31 cellular contexts compared by ENCODE assay signal in genomic region chr1:85041793-85042192, GRCh38. TPM values are rescaled to one million over a fixed set of nuclear protein-coding genes. Genes with fewer than 3 reads are reported as not detected.
"Had no signal": no experiment of that assay in that cellular context is flagged by ENCODE, and none has a peak within 500 bp of the region (broad histone marks: within the 10 kb centered on the region; RNA-seq: fewer than 3 reads in every experiment).

No MANE protein-coding gene starts in this region.

- H3K9me3 Mint-ChIP-seq: dendritic cell treated with granulocyte-macrophage colony-stimulating factor and Interleukin-4, amounts not matched to agents 40 ng/mL and 50 ng/mL, for 4 days; effector memory CD8-positive, alpha-beta T cell; endodermal cell had no signal

- H3K9me3 ChIP-seq: colonic mucosa, esophagus muscularis mucosa, esophagus squamous epithelium, gastrocnemius medialis, gastroesophageal sphincter, heart left ventricle, heart right ventricle had no signal

- DNase-seq: colonic mucosa; cortex of kidney; dermis blood vessel endothelial cell; dorsolateral prefrontal cortex; effector CD4-positive, alpha-beta T cell; effector CD8-positive, alpha-beta T cell; effector memory CD4-positive, alpha-beta T cell; effector memory CD8-positive, alpha-beta T cell; endodermal cell; erythroblast; esophagus squamous epithelium; foreskin fibroblast; foreskin keratinocyte; foreskin melanocyte; gastrocnemius medialis; glutamatergic neuron; head of caudate nucleus; heart left ventricle; heart right ventricle had no signal

- FAIRE-seq: endometrium, endothelial cell of umbilical vein, frontal cortex had no signal

- H3K27ac ChIP-seq: colonic mucosa, coronary artery, dorsolateral prefrontal cortex, epithelial cell of prostate, esophagus muscularis mucosa, esophagus squamous epithelium, foreskin keratinocyte, gastrocnemius medialis, gastroesophageal sphincter, heart left ventricle, heart right ventricle, hepatocyte had no signal

- H3K36me3 ChIP-seq: colonic mucosa, esophagus muscularis mucosa, esophagus squamous epithelium, gastrocnemius medialis, gastroesophageal sphincter, heart left ventricle, heart right ventricle had no signal

- H3K27ac Mint-ChIP-seq: dendritic cell treated with granulocyte-macrophage colony-stimulating factor and Interleukin-4, amounts not matched to agents 40 ng/mL and 50 ng/mL, for 4 days; effector memory CD8-positive, alpha-beta T cell; endodermal cell had no signal

- H3K4me2 ChIP-seq: hepatocyte had no signal

- H3K79me2 ChIP-seq: hepatocyte had no signal

- H3K4me3 ChIP-seq: colonic mucosa, coronary artery, dorsolateral prefrontal cortex, esophagus muscularis mucosa, esophagus squamous epithelium, gastrocnemius medialis, gastroesophageal sphincter, heart left ventricle, heart right ventricle, hepatocyte had no signal

- H3K27me3 ChIP-seq: colonic mucosa had no signal

- H2AFZ ChIP-seq: hepatocyte had no signal

- ATAC-seq: effector memory CD8-positive, alpha-beta T cell; esophagus mucosa; foreskin keratinocyte; gastrocnemius medialis; gastroesophageal sphincter; heart left ventricle; heart right ventricle had no signal

- H3K4me3 Mint-ChIP-seq: dendritic cell treated with granulocyte-macrophage colony-stimulating factor and Interleukin-4, amounts not matched to agents 40 ng/mL and 50 ng/mL, for 4 days; effector memory CD8-positive, alpha-beta T cell; endodermal cell had no signal

- H3K4me1 ChIP-seq: colonic mucosa, esophagus muscularis mucosa, esophagus squamous epithelium, foreskin keratinocyte, gastrocnemius medialis, gastroesophageal sphincter, heart left ventricle, heart right ventricle had no signal

RNA-seq across cellular contexts. Expression of gene MCOLN3, which starts 6.5 kb away (rescaled TPM):
- total RNA-seq: dermis blood vessel endothelial cell, dermis microvascular lymphatic vessel endothelial cell, endothelial cell of umbilical vein, frontal cortex, glomerular endothelial cell had no signal

RNA-seq across cellular contexts. Expression of gene MCOLN2, which starts 44.9 kb away (rescaled TPM):
- total RNA-seq: dermis blood vessel endothelial cell, dermis microvascular lymphatic vessel endothelial cell, endothelial cell of umbilical vein, frontal cortex, glomerular endothelial cell had no signal
- polyA plus RNA-seq: endothelial cell of umbilical vein, heart left ventricle had no signal
